11 cellular contexts compared by ENCODE assay signal in genomic region chr20:41064377-41064776, GRCh38. TPM values are rescaled to one million over a fixed set of nuclear protein-coding genes. Genes with fewer than 3 reads are reported as not detected.
A peak's percentile ranks its signal among the peaks of the same experiment; 100 is the strongest.
DNase-seq lines count a peak whose midpoint lies in the region; ATAC-seq, FAIRE-seq and TF ChIP-seq lines count a peak whose summit lies in the region.
"Had no signal": no experiment of that assay in that cellular context is flagged by ENCODE, and none has a peak within 500 bp of the region (broad histone marks: within the 10 kb centered on the region; RNA-seq: fewer than 3 reads in every experiment).

No MANE protein-coding gene starts in this region.

- no peak for ATAC-seq in activated CD8-positive, alpha-beta T cell treated with anti-CD3 and anti-CD28 coated beads for 36 hours
- no peak for ATAC-seq in activated CD8-positive, alpha-beta T cell treated with anti-CD3 and anti-CD28 coated beads, Interleukin-2, amount 10 ng/mL, durations not matched to agents 7 days and 5 days
- peak; percentile 75 for ATAC-seq in GM21515 (IDR thresholded peaks at IDR 0.05; ENCODE audit: unreplicated experiment)
- peak; percentile 54 for ATAC-seq in HG03159 (IDR thresholded peaks at IDR 0.05; ENCODE audit: unreplicated experiment)
- ATAC-seq in naive B cell (ENCODE audit: low read depth in 2 of 2): peak; percentile 76 to 84

- intact Hi-C loops in activated CD8-positive, alpha-beta T cell treated with anti-CD3 and anti-CD28 coated beads for 36 hours (cut with micrococcal nuclease): no loop called here

- DNase-seq in activated CD8-positive, alpha-beta T cell treated with anti-CD3 and anti-CD28 coated beads for 36 hours: no peak
- DNase-seq in activated CD8-positive, alpha-beta T cell treated with anti-CD3 and anti-CD28 coated beads, Interleukin-2, amount 10 ng/mL, durations not matched to agents 7 days and 5 days: no peak
- DNase-seq in naive B cell: peak; percentile 22
- no peak for DNase-seq in NOMO-1 treated with dmso at 0.1 percent for 144 hours (lab: John Stamatoyannopoulos, UW; ENCODE audit: unreplicated experiment)
- no peak for DNase-seq in urothelium cell line (ENCODE audit: low spot score)
- no peak for DNase-seq in GM03348 (ENCODE audit: low spot score)
- DNase-seq: 8988T, Calu3, NCI-H2171 treated with DMSO at 0.1 percent for 48 hours had no signal

- peaks cover 44% of the 10 kb centered on the region for H3K4me1 Mint-ChIP-seq in activated CD8-positive, alpha-beta T cell treated with anti-CD3 and anti-CD28 coated beads for 36 hours (ENCODE audit: low read depth)
- peaks cover 28% of the 10 kb centered on the region for H3K4me1 Mint-ChIP-seq in activated CD8-positive, alpha-beta T cell treated with anti-CD3 and anti-CD28 coated beads, Interleukin-2, amount 10 ng/mL, durations not matched to agents 7 days and 5 days (ENCODE audit: low read depth)
- H3K4me1 Mint-ChIP-seq in naive B cell: peaks cover 40 to 63% (median 59%) of the 10 kb centered on the region in 3 donors

- H3K27me3 Mint-ChIP-seq in activated CD8-positive, alpha-beta T cell treated with anti-CD3 and anti-CD28 coated beads for 36 hours: no peaks in the 10 kb centered on the region
- no peaks in the 10 kb centered on the region for H3K27me3 Mint-ChIP-seq in activated CD8-positive, alpha-beta T cell treated with anti-CD3 and anti-CD28 coated beads, Interleukin-2, amount 10 ng/mL, durations not matched to agents 7 days and 5 days (ENCODE audit: low read depth)
- H3K27me3 Mint-ChIP-seq in naive B cell: no peaks in the 10 kb centered on the region

- peaks cover 54% of the 10 kb centered on the region for H3K36me3 Mint-ChIP-seq in activated CD8-positive, alpha-beta T cell treated with anti-CD3 and anti-CD28 coated beads for 36 hours (ENCODE audit: low read depth)
- peaks cover 69% of the 10 kb centered on the region for H3K36me3 Mint-ChIP-seq in activated CD8-positive, alpha-beta T cell treated with anti-CD3 and anti-CD28 coated beads, Interleukin-2, amount 10 ng/mL, durations not matched to agents 7 days and 5 days (ENCODE audit: low read depth)
- peaks cover 12 to 19% of the 10 kb centered on the region in 2 donors for H3K36me3 Mint-ChIP-seq in naive B cell

- H3K27ac Mint-ChIP-seq in activated CD8-positive, alpha-beta T cell treated with anti-CD3 and anti-CD28 coated beads for 36 hours: peak overlapping the region; percentile 3
- H3K27ac Mint-ChIP-seq in activated CD8-positive, alpha-beta T cell treated with anti-CD3 and anti-CD28 coated beads, Interleukin-2, amount 10 ng/mL, durations not matched to agents 7 days and 5 days: no peak overlapping the region
- H3K27ac Mint-ChIP-seq in naive B cell: peak overlapping the region in 2 of 6 donors; percentile 11 to 66

- no peak for FAIRE-seq in urothelium cell line (lab: Jason Lieb, UNC)

- TF ChIP-seq CTCF in activated CD8-positive, alpha-beta T cell treated with anti-CD3 and anti-CD28 coated beads for 36 hours (IDR thresholded peaks at IDR 0.05): no peak

- POLR2A ChIA-PET in activated CD8-positive, alpha-beta T cell treated with anti-CD3 and anti-CD28 coated beads for 36 hours (lab: Charles Lee): no interaction called here
- POLR2A ChIA-PET in activated CD8-positive, alpha-beta T cell treated with anti-CD3 and anti-CD28 coated beads, Interleukin-2, amount 10 ng/mL, durations not matched to agents 7 days and 5 days (lab: Charles Lee): no interaction called here

- CTCF ChIA-PET in activated CD8-positive, alpha-beta T cell treated with anti-CD3 and anti-CD28 coated beads for 36 hours (lab: Charles Lee): interaction anchor here (3.1 kb wide), 1 partner anchor 73 kb away, joined by 16 read pairs; no protein-coding TSS in a partner anchor
- CTCF ChIA-PET in activated CD8-positive, alpha-beta T cell treated with anti-CD3 and anti-CD28 coated beads, Interleukin-2, amount 10 ng/mL, durations not matched to agents 7 days and 5 days (lab: Charles Lee): interaction anchor here (1.0 to 20.5 kb wide), 3 partner anchors 31 to 74 kb away, joined by 3 to 217 read pairs (median 3); no protein-coding TSS in a partner anchor

- H3K4me3 Mint-ChIP-seq in activated CD8-positive, alpha-beta T cell treated with anti-CD3 and anti-CD28 coated beads for 36 hours: no peak overlapping the region
- no peak overlapping the region for H3K4me3 Mint-ChIP-seq in activated CD8-positive, alpha-beta T cell treated with anti-CD3 and anti-CD28 coated beads, Interleukin-2, amount 10 ng/mL, durations not matched to agents 7 days and 5 days
- peak overlapping the region in 3 of 8 donors; percentile 2 to 3 (median 2) for H3K4me3 Mint-ChIP-seq in naive B cell

- no peaks in the 10 kb centered on the region for H3K9me3 Mint-ChIP-seq in activated CD8-positive, alpha-beta T cell treated with anti-CD3 and anti-CD28 coated beads for 36 hours
- no peaks in the 10 kb centered on the region for H3K9me3 Mint-ChIP-seq in activated CD8-positive, alpha-beta T cell treated with anti-CD3 and anti-CD28 coated beads, Interleukin-2, amount 10 ng/mL, durations not matched to agents 7 days and 5 days (ENCODE audit: insufficient read depth)
- peaks cover 0 to 2% (median 0%) of the 10 kb centered on the region in 7 donors for H3K9me3 Mint-ChIP-seq in naive B cell

RNA-seq across cellular contexts. Expression of gene TOP1, which starts 35.8 kb away (rescaled TPM):
- 10 to 100 TPM; 81.0 to 81.1 TPM for total RNA-seq in activated CD8-positive, alpha-beta T cell treated with anti-CD3 and anti-CD28 coated beads for 36 hours
- total RNA-seq in activated CD8-positive, alpha-beta T cell treated with anti-CD3 and anti-CD28 coated beads, Interleukin-2, amount 10 ng/mL, durations not matched to agents 7 days and 5 days: 10 to 100 TPM; 89.1 to 91.5 TPM
- 10 to 100 TPM in 5 of 6 donors, 1 to 10 TPM in 1; 6.1 to 17.2 (median 13.6) TPM for polyA plus RNA-seq in naive B cell (ENCODE audit: low read depth in 6 of 6)

Comparison
In these comparisons a context has a peak if more than half of its experiments do, and no peak if none do; other contexts are left out.
1. ATAC-seq: peak in GM21515 (single experiment), HG03159 (single experiment) and naive B cell (2 of 2); none in activated CD8-positive, alpha-beta T cell treated with anti-CD3 and anti-CD28 coated beads for 36 hours (single experiment) and activated CD8-positive, alpha-beta T cell treated with anti-CD3 and anti-CD28 coated beads, Interleukin-2, amount 10 ng/mL, durations not matched to agents 7 days and 5 days (single experiment).